8 cellular contexts compared by ENCODE assay signal in the genomic region with DNA sequence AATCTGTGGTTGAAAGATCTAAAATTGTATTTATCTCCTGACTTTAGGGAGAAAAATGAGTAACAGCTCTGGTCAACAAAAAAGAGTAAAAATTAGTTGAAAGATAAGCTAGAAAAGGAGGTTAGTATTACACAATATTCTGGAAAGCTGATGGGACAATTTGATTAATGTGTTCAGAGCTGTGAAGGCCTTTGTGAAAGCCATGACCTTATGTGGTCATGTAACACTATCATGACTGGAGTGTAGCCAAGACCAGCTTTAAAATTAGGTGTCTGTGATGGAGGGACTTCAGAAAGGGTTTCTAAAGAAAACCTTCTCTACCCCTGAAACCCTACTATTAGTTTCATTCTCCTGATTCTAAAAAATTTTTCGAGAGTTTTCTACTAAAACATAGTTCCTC.
DNase-seq lines count a peak whose midpoint lies in the region; ATAC-seq and TF ChIP-seq lines count a peak whose summit lies in the region.

No MANE protein-coding gene starts in this region.

- intact Hi-C loops in activated naive CD4-positive, alpha-beta T cell treated with anti-CD3 and anti-CD28 coated beads for 36 hours (cut with micrococcal nuclease) = no loop called here

- H3K4me3 Mint-ChIP-seq in T-helper 17 cell = no peak overlapping the region
- H3K4me3 Mint-ChIP-seq in activated naive CD4-positive, alpha-beta T cell treated with anti-CD3 and anti-CD28 coated beads for 36 hours = no peak overlapping the region

- peaks cover 12% of the 10 kb centered on the region for H3K4me1 Mint-ChIP-seq in T-helper 17 cell
- H3K4me1 Mint-ChIP-seq in activated naive CD4-positive, alpha-beta T cell treated with anti-CD3 and anti-CD28 coated beads for 36 hours (ENCODE audit: low read depth) = peaks cover 10% of the 10 kb centered on the region

- no peak for TF ChIP-seq CTCF in GM10266 (IDR thresholded peaks at IDR 0.05; ENCODE audit: control insufficient read depth, insufficient read depth, low read depth, missing control alignments)

- ATAC-seq in GM19438 (IDR thresholded peaks at IDR 0.05; ENCODE audit: low read depth, unreplicated experiment) (peak; percentile 97), HG03103 (IDR thresholded peaks at IDR 0.05; ENCODE audit: low read depth, unreplicated experiment) (peak; percentile 86), T-helper 17 cell (no peak)

- no peaks in the 10 kb centered on the region for H3K9me3 ChIP-seq in T-helper 17 cell (ENCODE audit: control insufficient read depth, low read length, poor library complexity, severe bottlenecking)

- H3K27ac Mint-ChIP-seq in T-helper 17 cell = no peak overlapping the region
- H3K27ac Mint-ChIP-seq in activated naive CD4-positive, alpha-beta T cell treated with anti-CD3 and anti-CD28 coated beads for 36 hours = no peak overlapping the region

- peaks cover 2% of the 10 kb centered on the region for H3K36me3 Mint-ChIP-seq in T-helper 17 cell (ENCODE audit: low read depth)
- no peaks in the 10 kb centered on the region for H3K36me3 Mint-ChIP-seq in activated naive CD4-positive, alpha-beta T cell treated with anti-CD3 and anti-CD28 coated beads for 36 hours (ENCODE audit: low read depth)

- peak; percentile 34 for DNase-seq in GM10266 (ENCODE audit: extremely low spot score)
- DNase-seq in SK-MEL-5 (ENCODE audit: low read depth, low spot score) = peak; percentile 72
- DNase-seq in COR-L47 (lab: John Stamatoyannopoulos, UW) = no peak
- DNase-seq in T-helper 17 cell = no peak
- no peak for DNase-seq in GM03348 (ENCODE audit: low spot score)
- DNase-seq in activated naive CD4-positive, alpha-beta T cell treated with anti-CD3 and anti-CD28 coated beads for 36 hours = no peak

- H3K9me3 Mint-ChIP-seq in activated naive CD4-positive, alpha-beta T cell treated with anti-CD3 and anti-CD28 coated beads for 36 hours = no peaks in the 10 kb centered on the region

- in situ Hi-C loops in SK-MEL-5 (cut with HindIII; ENCODE audit: low pct_unique_long_range_greater_than_20kb, low sequenced_read_pairs) = no loop called here

- CTCF ChIA-PET in activated naive CD4-positive, alpha-beta T cell treated with anti-CD3 and anti-CD28 coated beads for 36 hours (lab: Charles Lee) = interaction anchor here (0.6 kb wide), 1 partner anchor 108 kb away, joined by 3 read pairs; no protein-coding TSS in a partner anchor

- peaks cover 5% of the 10 kb centered on the region for H3K27me3 Mint-ChIP-seq in T-helper 17 cell
- H3K27me3 Mint-ChIP-seq in activated naive CD4-positive, alpha-beta T cell treated with anti-CD3 and anti-CD28 coated beads for 36 hours (ENCODE audit: low read depth) = no peaks in the 10 kb centered on the region

Comparison
In these comparisons a context has a peak if more than half of its experiments do, and no peak if none do; other contexts are left out.
1. DNase-seq: peak in GM10266 (single experiment) and SK-MEL-5 (single experiment); none in COR-L47 (single experiment), T-helper 17 cell (0 of 3), GM03348 (single experiment) and activated naive CD4-positive, alpha-beta T cell treated with anti-CD3 and anti-CD28 coated beads for 36 hours (single experiment).